Comparison of ENCODE assay signal across 24 cellular contexts in genomic region chr9:6968271-6968670, GRCh38.
DNase-seq lines count a peak whose midpoint lies in the region; ATAC-seq, FAIRE-seq and TF ChIP-seq lines count a peak whose summit lies in the region.
"Had no signal": no experiment of that assay in that cellular context is flagged by ENCODE, and none has a peak within 500 bp of the region (broad histone marks: within the 10 kb centered on the region; RNA-seq: fewer than 3 reads in every experiment).

No MANE protein-coding gene starts in this region.

- TF ChIP-seq POLR2A in HepG2 (IDR thresholded peaks at IDR 0.05; ENCODE audit: insufficient read depth in 1 of 2, low read depth in 2 of 2, low read length in 2 of 2), result no peak

- TF ChIP-seq CTCF in AG10803 (conservative IDR thresholded peaks at IDR 0.05; ENCODE audit: low read length), result no peak
- TF ChIP-seq CTCF in fibroblast of lung (conservative IDR thresholded peaks at IDR 0.05 in 1 of 2, IDR thresholded peaks at IDR 0.05 in 1 of 2; ENCODE audit: low read depth in 1 of 2, low read length in 2 of 2), result no peak
- no peak for TF ChIP-seq CTCF in HepG2 (CRISPR knock-in tag; IDR thresholded peaks at IDR 0.05)

- no peak for FAIRE-seq in HepG2 (lab: Jason Lieb, UNC)

- BruUV-seq in HepG2 (replicated peaks; lab: Mats Ljungman, UMichigan), result no TSS peak

- ATAC-seq in HepG2, result no peak
- no peak for ATAC-seq in GM21786 (IDR thresholded peaks at IDR 0.05; ENCODE audit: unreplicated experiment)
- ATAC-seq in HG02870 (IDR thresholded peaks at IDR 0.05; ENCODE audit: unreplicated experiment), result no peak
- ATAC-seq: effector memory CD8-positive, alpha-beta T cell; mucosa of descending colon had no signal

- DNase-seq in AG10803 (ENCODE audit: low read depth) (peak; percentile 65), SK-N-MC (ENCODE audit: low read depth, low spot score) (no peak), fibroblast of lung (ENCODE audit: low read depth in 2 of 2) (peak; percentile 71 to 75), HepG2 (ENCODE audit: low spot score) (no peak), DMS114 treated with DMSO at 0.1 percent for 48 hours (lab: John Stamatoyannopoulos, UW; ENCODE audit: unreplicated experiment) (no peak), pons (ENCODE audit: low spot score) (no peak)
- DNase-seq: activated CD4-positive, alpha-beta T cell treated with anti-CD3 and anti-CD28 coated beads, Interleukin-2, amount 10 ng/mL, durations not matched to agents 7 days and 5 days; activated CD8-positive, alpha-beta memory T cell treated with anti-CD3 and anti-CD28 coated beads, Interleukin-2, amount 50 U/mL, for 48 hours; activated effector memory CD4-positive, alpha-beta T cell treated with Interleukin-2 at 50 U/mL for 16 hours; adrenal gland; CD4-positive, alpha-beta memory T cell; central memory CD4-positive, alpha-beta T cell; effector memory CD8-positive, alpha-beta T cell; foreskin melanocyte; left ventricle myocardium inferior; mucosa of descending colon; NCI-H1417; NCI-H526 treated with DMSO at 0.1 percent for 48 hours; SIG-M5 had no signal

- H3K9ac ChIP-seq in SK-N-MC (ENCODE audit: insufficient read length) (no peak overlapping the region), fibroblast of lung (ENCODE audit: insufficient read depth, low read length) (no peak overlapping the region), HepG2 (ENCODE audit: insufficient read depth, low read depth, low read length) (no peak overlapping the region)
- H3K9ac ChIP-seq: neural progenitor cell had no signal

- no peaks in the 10 kb centered on the region for H3K9me3 ChIP-seq in SK-N-MC (ENCODE audit: low read depth, low read length)
- no peaks in the 10 kb centered on the region for H3K9me3 ChIP-seq in fibroblast of lung (ENCODE audit: control insufficient read depth, insufficient read depth, low read depth, low read length)
- no peaks in the 10 kb centered on the region for H3K9me3 ChIP-seq in HepG2 (ENCODE audit: low read length)
- H3K9me3 ChIP-seq: adrenal gland, left ventricle myocardium inferior, mucosa of descending colon, suprapubic skin, vagina had no signal

- intact Hi-C loops in HepG2 (cut with micrococcal nuclease; ENCODE audit: unreplicated experiment), result no loop called here

- TF ChIP-seq RAD21 in HepG2 (CRISPR knock-in tag; IDR thresholded peaks at IDR 0.05), result no peak

- WGBS in HepG2 (ENCODE audit: low lambda C conversion rate), result 57% methylated on average over 3 of the region's 3 CpGs

- H3K36me3 ChIP-seq in SK-N-MC (ENCODE audit: insufficient read depth, low read length) (no peaks in the 10 kb centered on the region), fibroblast of lung (ENCODE audit: control insufficient read depth, insufficient read depth, low read length) (no peaks in the 10 kb centered on the region), HepG2 (replicated peaks in 1 of 2; ENCODE audit: control insufficient read depth in 1 of 2, insufficient read depth in 2 of 2, low read length in 2 of 2) (0 out of 5 replicates have a peak, but pooled peaks cover 2% of the 10 kb centered on the region in 2 experiments)
- H3K36me3 ChIP-seq: adrenal gland, left ventricle myocardium inferior, neural progenitor cell, suprapubic skin, vagina had no signal

- H3K79me2 ChIP-seq in fibroblast of lung (ENCODE audit: control insufficient read depth, insufficient read depth, low read length) (no peaks in the 10 kb centered on the region), HepG2 (ENCODE audit: insufficient read depth, low read length) (peaks cover 5% of the 10 kb centered on the region)

- H3K27ac ChIP-seq in SK-N-MC, result peak overlapping the region; percentile 73; the same call in 1 of the 2 replicates
- no peak overlapping the region for H3K27ac ChIP-seq in fibroblast of lung (ENCODE audit: insufficient read depth, low read length)
- H3K27ac ChIP-seq in HepG2 (ENCODE audit: extremely low read length, insufficient read depth, low read length), result no peak overlapping the region
- H3K27ac ChIP-seq: adrenal gland, left ventricle myocardium inferior, neural progenitor cell, suprapubic skin, vagina had no signal

- H4K20me1 ChIP-seq in fibroblast of lung (ENCODE audit: control insufficient read depth, extremely low read depth, insufficient read depth, low read length) (no peaks in the 10 kb centered on the region), HepG2 (ENCODE audit: insufficient read depth, low read length) (no peaks in the 10 kb centered on the region)

- H2AFZ ChIP-seq in fibroblast of lung (ENCODE audit: low read length), result no peak overlapping the region
- no peak overlapping the region for H2AFZ ChIP-seq in HepG2 (ENCODE audit: low read length)
- H2AFZ ChIP-seq: neural progenitor cell had no signal

- TF ChIP-seq EP300 in HepG2 (IDR thresholded peaks at IDR 0.05; ENCODE audit: low read depth in 2 of 2, low read length in 2 of 2), result no peak
- no peak for TF ChIP-seq EP300 in HepG2 (CRISPR knock-in tag; IDR thresholded peaks at IDR 0.05; ENCODE audit: borderline replicate concordance)

- no peak overlapping the region for H3K4me2 ChIP-seq in fibroblast of lung (ENCODE audit: extremely low read depth, insufficient read depth, low read length)
- H3K4me2 ChIP-seq in HepG2 (ENCODE audit: low read depth, low read length), result no peak overlapping the region
- H3K4me2 ChIP-seq: neural progenitor cell had no signal

- H3K4me3 ChIP-seq in AG10803 (ENCODE audit: low read length), result no peak overlapping the region
- H3K4me3 ChIP-seq in SK-N-MC, result peak overlapping the region; percentile 37
- no peak overlapping the region for H3K4me3 ChIP-seq in fibroblast of lung (replicated peaks in 1 of 4; ENCODE audit: control extremely low read depth in 1 of 4, insufficient read depth in 1 of 4, low read depth in 3 of 4, low read length in 4 of 4)
- H3K4me3 ChIP-seq in HepG2 (replicated peaks in 1 of 3; ENCODE audit: insufficient read depth in 1 of 3, low read depth in 2 of 3, low read length in 3 of 3), result no peak overlapping the region
- H3K4me3 ChIP-seq: adrenal gland, left ventricle myocardium inferior, mucosa of descending colon, neural progenitor cell, suprapubic skin, vagina had no signal

- in situ Hi-C loops in HepG2 (cut with HindIII; ENCODE audit: extremely low pct_ligation_motif_present, low pct_unique_long_range_greater_than_20kb), result no loop called here

- H3K4me1 ChIP-seq in fibroblast of lung (ENCODE audit: control insufficient read depth, extremely low read depth, insufficient read depth, low read length) (no peaks in the 10 kb centered on the region), HepG2 (ENCODE audit: insufficient read depth, low read length) (peaks cover 35% of the 10 kb centered on the region)
- H3K4me1 ChIP-seq: adrenal gland, left ventricle myocardium inferior, neural progenitor cell, suprapubic skin, vagina had no signal

- H3K27me3 ChIP-seq in fibroblast of lung (ENCODE audit: control insufficient read depth, insufficient read depth, low read length) (no peaks in the 10 kb centered on the region), HepG2 (ENCODE audit: control insufficient read depth in 1 of 2, insufficient read depth in 2 of 2, low read length in 2 of 2) (no peaks in the 10 kb centered on the region)
- H3K27me3 ChIP-seq: adrenal gland, neural progenitor cell, suprapubic skin, vagina had no signal

- POLR2A ChIA-PET in HepG2 (lab: Yijun Ruan, JAX), result no interaction called here

- CTCF ChIA-PET in HepG2 (lab: Yijun Ruan, JAX; ENCODE audit: low intra/inter-chr PET ratio, low total read pairs), result no interaction called here

TF ChIP-seq in HepG2, 621 proteins besides CTCF, POLR2A, EP300 and RAD21 (continues in another document):
- TF ChIP-seq MAFK (conservative IDR thresholded peaks at IDR 0.05 in 1 of 2, IDR thresholded peaks at IDR 0.05 in 1 of 2; ENCODE audit: low read length in 2 of 2), result 0 out of 4 replicates have a peak, but pooled peaks of 1 of the 2 experiments have one; percentile 29
- no peak for TF ChIP-seq POLR2G (IDR thresholded peaks at IDR 0.05; ENCODE audit: low read depth, low read length)
- TF ChIP-seq ZSCAN20 (CRISPR knock-in tag; IDR thresholded peaks at IDR 0.05; ENCODE audit: borderline replicate concordance), result no peak
- peak; percentile 41; the same call in 1 of the 2 replicates for TF ChIP-seq MAFF (IDR thresholded peaks at IDR 0.05; ENCODE audit: low read depth, low read length)
- TF ChIP-seq ETV6 (CRISPR knock-in tag; conservative IDR thresholded peaks at IDR 0.05), result no peak
- TF ChIP-seq ZEB1 (IDR thresholded peaks at IDR 0.05; ENCODE audit: insufficient replicate concordance, low read depth), result no peak
- TF ChIP-seq ZNF281 (CRISPR knock-in tag; IDR thresholded peaks at IDR 0.05; ENCODE audit: borderline replicate concordance), result no peak
- TF ChIP-seq ZNF615 (CRISPR knock-in tag; IDR thresholded peaks at IDR 0.05; ENCODE audit: borderline replicate concordance), result no peak
- no peak for TF ChIP-seq MTF1 (CRISPR knock-in tag; IDR thresholded peaks at IDR 0.05)
- no peak for TF ChIP-seq YY1 (IDR thresholded peaks at IDR 0.05; ENCODE audit: insufficient read depth, insufficient replicate concordance, low read depth, low read length)
- TF ChIP-seq ATF3 (CRISPR knock-in tag; IDR thresholded peaks at IDR 0.05), result no peak

Comparison
In these comparisons a context has a peak if more than half of its experiments do, and no peak if none do; other contexts are left out.
1. DNase-seq: peak in AG10803 (single experiment) and fibroblast of lung (2 of 2); none in SK-N-MC (single experiment), HepG2 (single experiment), DMS114 treated with DMSO at 0.1 percent for 48 hours (single experiment) and pons (single experiment).